In genomic region chr10:101694056-101694673, GRCh38 we compare ENCODE assay signal across 1 cellular context.
TF ChIP-seq lines count a peak whose summit lies in the region.

No MANE protein-coding gene starts in this region.

TF ChIP-seq in K562, 482 proteins besides CTCF, POLR2A, EP300 and RAD21 (continued from another document and continues in another):
- TF ChIP-seq YY1 (IDR thresholded peaks at IDR 0.05; ENCODE audit: borderline replicate concordance in 1 of 3, control insufficient read depth in 1 of 3, extremely low read depth in 1 of 3, insufficient read depth in 3 of 3, insufficient read length in 1 of 3, insufficient replicate concordance in 2 of 3, low read depth in 1 of 3, low read length in 2 of 3) (peak in 2 of 3 experiments; percentile 11 to 38), CUX1 (CRISPR knock-in tag; IDR thresholded peaks at IDR 0.05) (no peak), POLR2AphosphoS5 (IDR thresholded peaks at IDR 0.05; ENCODE audit: control insufficient read depth, insufficient read depth, low read depth, low read length) (peak; percentile 15; the same call in 1 of the 2 replicates), ATF6 (CRISPR knock-in tag; IDR thresholded peaks at IDR 0.05) (no peak), BHLHE40 (IDR thresholded peaks at IDR 0.05; ENCODE audit: low read length) (no peak), ZNF124 (CRISPR knock-in tag; IDR thresholded peaks at IDR 0.05) (no peak), ZFP36 (IDR thresholded peaks at IDR 0.05; ENCODE audit: low read depth, low read length, partially characterized antibody) (no peak), ZZZ3 (IDR thresholded peaks at IDR 0.05) (no peak), ID3 (CRISPR knock-in tag; IDR thresholded peaks at IDR 0.05) (no peak), ID3 (tag; IDR thresholded peaks at IDR 0.05) (no peak), HOMEZ (CRISPR knock-in tag; IDR thresholded peaks at IDR 0.05) (no peak), TAF15 (IDR thresholded peaks at IDR 0.05; ENCODE audit: low read depth, low read length) (no peak), MTF1 (CRISPR knock-in tag; IDR thresholded peaks at IDR 0.05; ENCODE audit: borderline replicate concordance) (no peak), CBX8 (IDR thresholded peaks at IDR 0.05; ENCODE audit: borderline replicate concordance, extremely low read depth, low read depth, low read length, poor library complexity, severe bottlenecking) (no peak), ZNF316 (IDR thresholded peaks at IDR 0.05) (no peak), FOXJ3 (CRISPR knock-in tag; IDR thresholded peaks at IDR 0.05) (no peak), HNRNPLL (IDR thresholded peaks at IDR 0.05; ENCODE audit: low read depth, low read length, poor library complexity, severe bottlenecking) (no peak), CBX1 (IDR thresholded peaks at IDR 0.05; ENCODE audit: low read depth) (no peak), CLOCK (CRISPR knock-in tag; IDR thresholded peaks at IDR 0.05; ENCODE audit: borderline replicate concordance) (no peak), ATF3 (IDR thresholded peaks at IDR 0.05) (no peak), ATF3 (CRISPR knock-in tag; conservative IDR thresholded peaks at IDR 0.05) (no peak), HES1 (IDR thresholded peaks at IDR 0.05; ENCODE audit: low read depth) (no peak), TEAD2 (tag; IDR thresholded peaks at IDR 0.05) (no peak), CAMTA2 (CRISPR knock-in tag; conservative IDR thresholded peaks at IDR 0.05) (no peak), ZBTB43 (CRISPR knock-in tag; IDR thresholded peaks at IDR 0.05) (no peak), NFIC (IDR thresholded peaks at IDR 0.05) (no peak), ZNF41 (CRISPR knock-in tag; conservative IDR thresholded peaks at IDR 0.05) (no peak), RBM15 (IDR thresholded peaks at IDR 0.05; ENCODE audit: insufficient read depth, low read length) (no peak), SAFB2 (IDR thresholded peaks at IDR 0.05; ENCODE audit: borderline replicate concordance, low read depth, low read length, severe bottlenecking) (no peak), MCM2 (IDR thresholded peaks at IDR 0.05; ENCODE audit: low read depth) (no peak), POLR3A (IDR thresholded peaks at IDR 0.05; ENCODE audit: borderline replicate concordance, extremely low read depth, insufficient read depth, insufficient read length) (no peak), TEAD1 (CRISPR knock-in tag; IDR thresholded peaks at IDR 0.05) (no peak), ZNF143 (CRISPR knock-in tag; IDR thresholded peaks at IDR 0.05) (no peak), KLF13 (tag; IDR thresholded peaks at IDR 0.05; ENCODE audit: borderline replicate concordance, low read depth) (no peak), ZFX (CRISPR knock-in tag; IDR thresholded peaks at IDR 0.05) (peak; percentile 100), DMBX1 (CRISPR knock-in tag; IDR thresholded peaks at IDR 0.05; ENCODE audit: borderline replicate concordance) (no peak), GABPB1 (CRISPR knock-in tag; IDR thresholded peaks at IDR 0.05) (peak; percentile 61), ZNF140 (CRISPR knock-in tag; IDR thresholded peaks at IDR 0.05) (no peak), ETS1 (conservative IDR thresholded peaks at IDR 0.05; ENCODE audit: control insufficient read depth, low read depth, low read length) (0 out of 2 replicates have a peak, but pooled peaks have one; percentile 52), ZNF12 (CRISPR knock-in tag; IDR thresholded peaks at IDR 0.05) (no peak), RBM14 (IDR thresholded peaks at IDR 0.05; ENCODE audit: borderline replicate concordance, insufficient read depth, low read depth, low read length) (no peak)
